ENCODE assay signal across 1 cellular context in genomic region chr5:102889033-102889432, GRCh38.
TF ChIP-seq lines count a peak whose summit lies in the region.

No MANE protein-coding gene starts in this region.

TF ChIP-seq in SK-N-SH treated with all-trans-retinoic acid at 6 μM for 48 hours, 23 proteins besides CTCF, POLR2A, EP300 and RAD21 (continued from another document):
- no peak for TF ChIP-seq TCF4 (CRISPR knock-in tag; IDR thresholded peaks at IDR 0.05; ENCODE audit: borderline replicate concordance)
TF ChIP-seq in SK-N-SH treated with all-trans-retinoic acid at 6 μM for 48 hours: peak in this region for 0.
